11 cellular contexts compared by ENCODE assay signal in genomic region chr2:1366546-1367134, GRCh38. TPM values are rescaled to one million over a fixed set of nuclear protein-coding genes. Genes with fewer than 3 reads are reported as not detected.
A peak's percentile ranks its signal among the peaks of the same experiment; 100 is the strongest.
DNase-seq lines count a peak whose midpoint lies in the region; ATAC-seq, FAIRE-seq and TF ChIP-seq lines count a peak whose summit lies in the region.
"Had no signal": no experiment of that assay in that cellular context is flagged by ENCODE, and none has a peak within 500 bp of the region (broad histone marks: within the 10 kb centered on the region; RNA-seq: fewer than 3 reads in every experiment).

No MANE protein-coding gene starts in this region.

- H3K27me3 ChIP-seq in SJCRH30: peaks cover 16% of the 10 kb centered on the region
- no peaks in the 10 kb centered on the region for H3K27me3 ChIP-seq in lower lobe of right lung (ENCODE audit: low read depth)

- H3K36me3 ChIP-seq in SJCRH30: no peaks in the 10 kb centered on the region
- no peaks in the 10 kb centered on the region for H3K36me3 ChIP-seq in lower lobe of right lung

- peak; percentile 74 for DNase-seq in Right ventricle myocardium superior
- no peak for DNase-seq in cardiac septum (ENCODE audit: low spot score)
- peak; percentile 14 to 29 for DNase-seq in SJCRH30
- peak; percentile 81 for DNase-seq in lower lobe of right lung
- DNase-seq in urothelium cell line (ENCODE audit: low spot score): peak; percentile 18
- DNase-seq in AG08396 (ENCODE audit: low spot score): no peak
- no peak for DNase-seq in NCI-H226
- DNase-seq in effector CD8-positive, alpha-beta T cell (lab: John Stamatoyannopoulos, UW): no peak
- DNase-seq: effector memory CD8-positive, alpha-beta T cell; immature natural killer cell had no signal

- no peak overlapping the region for H3K27ac ChIP-seq in SJCRH30
- H3K27ac ChIP-seq in lower lobe of right lung: no peak overlapping the region

- H3K4me1 ChIP-seq in SJCRH30 (no peaks in the 10 kb centered on the region), lower lobe of right lung (no peaks in the 10 kb centered on the region)

- FAIRE-seq in urothelium cell line (lab: Jason Lieb, UNC): no peak

- no peak overlapping the region for H3K4me3 ChIP-seq in SJCRH30
- H3K4me3 ChIP-seq in lower lobe of right lung: no peak overlapping the region

- peak; percentile 36 for ATAC-seq in Right ventricle myocardium superior (ENCODE audit: poor library complexity)
- ATAC-seq in lower lobe of right lung: peak; percentile 66 to 68
- ATAC-seq: effector memory CD8-positive, alpha-beta T cell; Panc1 had no signal

- no peaks in the 10 kb centered on the region for H3K9me3 ChIP-seq in SJCRH30 (replicated peaks)
- no peaks in the 10 kb centered on the region for H3K9me3 ChIP-seq in lower lobe of right lung

- intact Hi-C loops in Right ventricle myocardium superior (cut with DNase I): no loop called here
- intact Hi-C loops in cardiac septum (cut with DNase I): no loop called here
- intact Hi-C loops in lower lobe of right lung (cut with DNase I): no loop called here

- TF ChIP-seq CTCF in lower lobe of right lung (IDR thresholded peaks at IDR 0.05): no peak

RNA-seq across cellular contexts. Expression of gene TPO, which starts 46.6 kb away (rescaled TPM):
- total RNA-seq in Right ventricle myocardium superior (7.0 TPM), cardiac septum (11.8 TPM), lower lobe of right lung (0.21 TPM)
- not detected in 2 replicates for total RNA-seq in SJCRH30 (2014; rRNA removed; shearing (Covaris generic))

Comparison
In these comparisons a context has a peak if more than half of its experiments do, and no peak if none do; other contexts are left out.
1. DNase-seq: peak in Right ventricle myocardium superior (single experiment), SJCRH30 (2 of 2), lower lobe of right lung (single experiment) and urothelium cell line (single experiment); none in cardiac septum (single experiment), AG08396 (single experiment), NCI-H226 (single experiment) and effector CD8-positive, alpha-beta T cell (single experiment).